ENCODE assay signal across 14 cellular contexts in the genomic region with DNA sequence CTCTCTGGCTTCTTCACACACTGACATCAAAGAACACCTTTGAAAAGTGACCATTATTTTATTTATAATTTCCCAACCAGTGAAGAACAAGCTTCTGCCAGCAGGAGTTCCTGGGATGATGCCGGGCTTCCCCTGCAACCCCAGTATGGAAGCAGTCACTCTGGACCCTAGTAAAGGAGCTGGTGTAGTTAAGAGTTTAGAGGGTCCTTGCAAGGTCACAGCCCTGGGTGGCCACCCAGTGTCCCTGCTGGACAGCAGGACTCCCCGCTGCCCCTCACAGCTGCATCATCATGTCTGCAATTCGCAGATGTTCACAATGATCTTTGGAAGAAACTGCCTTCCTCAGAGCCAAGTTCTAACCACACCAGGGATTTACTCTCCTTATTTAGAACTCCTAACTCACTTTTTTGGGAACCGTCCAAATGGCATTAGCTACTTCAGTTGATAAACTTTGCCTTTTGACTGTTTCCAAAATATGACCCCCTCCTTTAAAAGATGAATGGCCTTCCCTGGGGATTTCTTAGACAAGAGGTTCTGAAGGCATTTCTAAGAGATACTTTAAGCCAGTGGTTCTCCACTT.
"Had no signal": no experiment of that assay in that cellular context is flagged by ENCODE, and none has a peak within 500 bp of the region (broad histone marks: within the 10 kb centered on the region; RNA-seq: fewer than 3 reads in every experiment).

No MANE protein-coding gene starts in this region.

- DNase-seq: activated CD4-positive, alpha-beta T cell treated with anti-CD3 and anti-CD28 coated beads, Interleukin-2, amount 10 ng/mL, durations not matched to agents 7 days and 5 days; activated CD4-positive, CD25-positive, alpha-beta regulatory T cell; activated CD8-positive, alpha-beta memory T cell treated with anti-CD3 and anti-CD28 coated beads for 24 hours; activated naive CD4-positive, alpha-beta T cell treated with anti-CD3 and anti-CD28 coated beads for 36 hours; hypothalamus; kidney glomerular epithelial cell; midbrain; naive B cell; stimulated activated CD4-positive, alpha-beta T cell treated with anti-CD3 and anti-CD28 coated beads, Interleukin-2, amount 100 ng/mL, for 24 hours; stimulated activated naive CD4-positive, alpha-beta T cell; trophoblast cell had no signal

- H3K9me3 ChIP-seq: esophagus muscularis mucosa, neutrophil had no signal

- H3K36me3 ChIP-seq: esophagus muscularis mucosa, neutrophil had no signal

- H3K27ac ChIP-seq: esophagus muscularis mucosa, neutrophil had no signal

- H3K27me3 ChIP-seq: esophagus muscularis mucosa, neutrophil had no signal

- H3K4me3 ChIP-seq: esophagus muscularis mucosa, lung had no signal
